Comparison of ENCODE assay signal across 11 cellular contexts in genomic region chr4:87032884-87033533, GRCh38.
A peak's percentile ranks its signal among the peaks of the same experiment; 100 is the strongest.
DNase-seq lines count a peak whose midpoint lies in the region; TF ChIP-seq lines count a peak whose summit lies in the region.
"Had no signal": no experiment of that assay in that cellular context is flagged by ENCODE, and none has a peak within 500 bp of the region (broad histone marks: within the 10 kb centered on the region; RNA-seq: fewer than 3 reads in every experiment).

No MANE protein-coding gene starts in this region.

- no peaks in the 10 kb centered on the region for H3K27me3 Mint-ChIP-seq in neural progenitor cell (ENCODE audit: insufficient read depth, low read depth)
- H3K27me3 Mint-ChIP-seq in CD14-positive monocyte (ENCODE audit: low read depth in 3 of 3), result no peaks in the 10 kb centered on the region

- H3K79me2 ChIP-seq in ACC112 (ENCODE audit: control insufficient read depth, insufficient read depth, low read length, unreplicated experiment) (peaks cover 94% of the 10 kb centered on the region), neural progenitor cell (ENCODE audit: low read depth) (peaks cover 100% of the 10 kb centered on the region)

- peaks cover 81% of the 10 kb centered on the region for H4K20me1 ChIP-seq in neural progenitor cell (ENCODE audit: low read depth)

- peaks cover 57% of the 10 kb centered on the region for H3F3A ChIP-seq in neural progenitor cell (ENCODE audit: low read depth)

- H3K4me1 Mint-ChIP-seq in neural progenitor cell (peaks cover 43% of the 10 kb centered on the region), CD14-positive monocyte (peaks cover 22% of the 10 kb centered on the region)

- H3K36me3 Mint-ChIP-seq in neural progenitor cell (no peaks in the 10 kb centered on the region), CD14-positive monocyte (peaks cover 3 to 4% of the 10 kb centered on the region in 2 donors)

- H3K4me1 ChIP-seq in ACC112 (ENCODE audit: control insufficient read depth, insufficient read depth, low read length, unreplicated experiment), result peaks cover 73% of the 10 kb centered on the region
- peaks cover 94% of the 10 kb centered on the region for H3K4me1 ChIP-seq in neural progenitor cell

- H3K36me3 ChIP-seq in ACC112 (ENCODE audit: insufficient read depth, low read length) (no peaks in the 10 kb centered on the region), neural progenitor cell (no peaks in the 10 kb centered on the region)

- TF ChIP-seq CTCF in fibroblast of mammary gland (conservative IDR thresholded peaks at IDR 0.05; ENCODE audit: control insufficient read depth, insufficient read depth, low read depth, low read length), result no peak
- no peak for TF ChIP-seq CTCF in neural progenitor cell (IDR thresholded peaks at IDR 0.05)
- no peak for TF ChIP-seq CTCF in CD14-positive monocyte (IDR thresholded peaks at IDR 0.05)

- no peaks in the 10 kb centered on the region for H3K9me3 ChIP-seq in neural progenitor cell (ENCODE audit: low read depth)

- intact Hi-C loops in CD14-positive monocyte (cut with micrococcal nuclease), result no loop called here

- H3K4me3 Mint-ChIP-seq in neural progenitor cell, result no peak overlapping the region
- no peak overlapping the region for H3K4me3 Mint-ChIP-seq in CD14-positive monocyte
- H3K4me3 Mint-ChIP-seq: nephron had no signal

- peak overlapping the region; percentile 70 for H3K4me2 ChIP-seq in neural progenitor cell

- H3K27me3 ChIP-seq in ACC112 (ENCODE audit: insufficient read depth, low read length) (no peaks in the 10 kb centered on the region), neural progenitor cell (no peaks in the 10 kb centered on the region)

- DNase-seq in SK-MEL-5 (ENCODE audit: low read depth, low spot score) (peak; percentile 15), fibroblast of mammary gland (ENCODE audit: low read depth) (peak; percentile 83), neural progenitor cell (ENCODE audit: low spot score) (peak; percentile 59), germinal center (ENCODE audit: low spot score) (no peak), HUDEP-2 (lab: John Stamatoyannopoulos, UW; ENCODE audit: unreplicated experiment in 76 of 76) (no peak), CD14-positive monocyte (ENCODE audit: low spot score) (no peak)
- DNase-seq in stimulated activated CD8-positive, alpha-beta memory T cell treated with anti-CD3 and anti-CD28 coated beads, Interleukin-4, amount 100 ng/mL, for 48 hours, result no peak
- DNase-seq: NCI-H510A treated with DMSO at 0.1 percent for 48 hours; stimulated activated naive CD4-positive, alpha-beta T cell had no signal

- H2AFZ ChIP-seq in ACC112 (ENCODE audit: low read length, unreplicated experiment) (no peak overlapping the region), neural progenitor cell (replicated peaks) (no peak overlapping the region)

- no peak overlapping the region for H3K9ac ChIP-seq in neural progenitor cell

- peak overlapping the region; percentile 48; the same call in 1 of the 2 replicates for H3K4me3 ChIP-seq in ACC112 (ENCODE audit: low read depth, low read length)
- no peak overlapping the region for H3K4me3 ChIP-seq in fibroblast of mammary gland (ENCODE audit: control insufficient read depth, low read depth, low read length)
- no peak overlapping the region for H3K4me3 ChIP-seq in neural progenitor cell

- H3K27ac ChIP-seq in ACC112 (ENCODE audit: low read depth, low read length) (peak overlapping the region; percentile 47), neural progenitor cell (peak overlapping the region; percentile 73)

- H3K27ac Mint-ChIP-seq in neural progenitor cell, result no peak overlapping the region
- no peak overlapping the region for H3K27ac Mint-ChIP-seq in CD14-positive monocyte
- H3K27ac Mint-ChIP-seq: nephron had no signal

- in situ Hi-C loops in SK-MEL-5 (cut with HindIII; ENCODE audit: low pct_unique_long_range_greater_than_20kb, low sequenced_read_pairs), result no loop called here

- H3K9me3 Mint-ChIP-seq in neural progenitor cell (no peaks in the 10 kb centered on the region), CD14-positive monocyte (no peaks in the 10 kb centered on the region)
- H3K9me3 Mint-ChIP-seq: nephron had no signal

Comparison
In these comparisons a context has a peak if more than half of its experiments do, and no peak if none do; other contexts are left out.
1. DNase-seq: peak in SK-MEL-5 (single experiment), fibroblast of mammary gland (single experiment) and neural progenitor cell (single experiment); none in germinal center (single experiment), stimulated activated CD8-positive, alpha-beta memory T cell treated with anti-CD3 and anti-CD28 coated beads, Interleukin-4, amount 100 ng/mL, for 48 hours (single experiment), HUDEP-2 (0 of 76) and CD14-positive monocyte (single experiment).